26 cellular contexts compared by ENCODE assay signal in genomic region chr18:31407649-31408048, GRCh38. TPM values are rescaled to one million over a fixed set of nuclear protein-coding genes. Genes with fewer than 3 reads are reported as not detected.
DNase-seq lines count a peak whose midpoint lies in the region; ATAC-seq, FAIRE-seq and TF ChIP-seq lines count a peak whose summit lies in the region.
"Had no signal": no experiment of that assay in that cellular context is flagged by ENCODE, and none has a peak within 500 bp of the region (broad histone marks: within the 10 kb centered on the region; RNA-seq: fewer than 3 reads in every experiment).

No MANE protein-coding gene starts in this region.

- H3K27me3 ChIP-seq in bronchial epithelial cell (ENCODE audit: control insufficient read depth, insufficient read depth, low read length): no peaks in the 10 kb centered on the region

- no peaks in the 10 kb centered on the region for H3K36me3 Mint-ChIP-seq in T-cell
- H3K36me3 Mint-ChIP-seq: CD8-positive, alpha-beta T cell had no signal

- H3K4me3 Mint-ChIP-seq in T-cell: no peak overlapping the region
- H3K4me3 Mint-ChIP-seq: CD8-positive, alpha-beta T cell; T-helper 2 cell treated with Interferon-gamma antibody and Interleukin-4, amounts not matched to agents 5 μg/mL and 100 μg/mL, for 36 hours had no signal

- peaks cover 5 to 8% (median 8%) of the 10 kb centered on the region in 3 donors for H3K9me3 Mint-ChIP-seq in T-cell

- no peak for FAIRE-seq in bronchial epithelial cell (lab: Jason Lieb, UNC)
- no peak for FAIRE-seq in GM19239 (lab: Jason Lieb, UNC)

- H3K36me3 ChIP-seq in bronchial epithelial cell (ENCODE audit: control insufficient read depth, insufficient read depth, low read length): no peaks in the 10 kb centered on the region

- no peak overlapping the region for H3K27ac Mint-ChIP-seq in T-cell
- H3K27ac Mint-ChIP-seq: CD8-positive, alpha-beta T cell; T-helper 2 cell treated with Interferon-gamma antibody and Interleukin-4, amounts not matched to agents 5 μg/mL and 100 μg/mL, for 36 hours had no signal

- CTCF ChIA-PET in T-cell (lab: Charles Lee): no interaction called here

- no peak overlapping the region for H3K4me3 ChIP-seq in bronchial epithelial cell (ENCODE audit: low read depth, low read length)
- H3K4me3 ChIP-seq: PC-9 had no signal

- TF ChIP-seq CTCF in GM10266 (IDR thresholded peaks at IDR 0.05; ENCODE audit: control insufficient read depth, insufficient read depth, low read depth, missing control alignments) (no peak), bronchial epithelial cell (IDR thresholded peaks at IDR 0.05; ENCODE audit: insufficient read depth, low read length, severe bottlenecking) (no peak)

- no peaks in the 10 kb centered on the region for H3K27me3 Mint-ChIP-seq in T-cell

- POLR2A ChIA-PET in T-cell (lab: Charles Lee): no interaction called here

- no peaks in the 10 kb centered on the region for H3K4me1 Mint-ChIP-seq in T-cell

- peak; percentile 58 for ATAC-seq in GM18867 (IDR thresholded peaks at IDR 0.05; ENCODE audit: unreplicated experiment)
- peak; percentile 57 for ATAC-seq in HG02852 (IDR thresholded peaks at IDR 0.05; ENCODE audit: unreplicated experiment)
- ATAC-seq in HG03469 (IDR thresholded peaks at IDR 0.05; ENCODE audit: unreplicated experiment): no peak
- ATAC-seq in T-cell (replicated peaks in 1 of 4): no peak
- ATAC-seq: CD8-positive, alpha-beta T cell had no signal

- DNase-seq in GM10266 (ENCODE audit: extremely low spot score) (peak; percentile 13), bronchial epithelial cell (ENCODE audit: low read depth) (peak; percentile 64), occipital lobe (lab: John Stamatoyannopoulos, UW) (no peak), T-cell (no peak), GM19239 (ENCODE audit: insufficient read length, low spot score) (no peak)
- DNase-seq: AML-193; C1 segment of cervical spinal cord; CD8-positive, alpha-beta T cell; DMS153; H7; MM.1S; NCI-H1048; NCI-H1417 treated with DMSO at 0.1 percent for 48 hours; NCI-H187 treated with DMSO at 0.1 percent for 48 hours; NCI-H2107; PC-9; SIG-M5; SK-N-SH had no signal

RNA-seq across cellular contexts. Expression of gene DSG4, which starts 31.1 kb away (rescaled TPM):
- total RNA-seq in bronchial epithelial cell (under 0.01 TPM in 1 of 2 replicates, not detected in the other), occipital lobe (not detected), T-cell (not detected)
- total RNA-seq: A172; CD8-positive, alpha-beta T cell; G401; H7; LHCN-M2; NCI-H460; PC-9 had no signal

RNA-seq across cellular contexts. Expression of gene DSG3, which starts 39.9 kb away (rescaled TPM):
- total RNA-seq in bronchial epithelial cell (271 and 688 TPM in 2 replicates), occipital lobe (0.16 TPM), T-cell (not detected)
- total RNA-seq: A172; CD8-positive, alpha-beta T cell; G401; H7; LHCN-M2; NCI-H460 had no signal

Comparison
In these comparisons a context has a peak if more than half of its experiments do, and no peak if none do; other contexts are left out.
1. DNase-seq: peak in GM10266 (single experiment) and bronchial epithelial cell (single experiment); none in occipital lobe (single experiment), T-cell (0 of 34) and GM19239 (single experiment).
2. ATAC-seq: peak in GM18867 (single experiment) and HG02852 (single experiment); none in HG03469 (single experiment) and T-cell (0 of 4).
3. RNA of gene DSG3, which starts 39.9 kb away (total RNA-seq): 271 to 688 TPM in bronchial epithelial cell; 0.16 TPM in occipital lobe (single experiment) and not detected in T-cell; every median in the first group is over 100 times any median in the second.